ENCODE assay signal across 1 cellular context in the genomic region with DNA sequence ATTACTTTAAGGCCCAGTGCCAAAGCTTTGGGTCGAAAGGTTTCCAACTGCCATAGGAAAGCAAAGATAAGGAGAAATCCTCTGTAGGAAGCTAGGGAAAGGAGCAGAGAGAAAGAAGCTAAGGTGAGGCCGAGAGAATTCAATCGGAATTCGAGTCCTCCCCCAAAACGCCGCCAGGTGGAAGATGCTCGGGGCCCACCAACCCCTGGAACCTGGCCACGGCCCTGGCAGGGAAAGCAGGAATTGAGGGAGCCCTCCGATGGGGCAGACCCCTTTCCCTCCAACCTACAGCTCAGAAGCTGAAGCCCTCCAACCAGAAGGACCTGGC.
TF ChIP-seq lines count a peak whose summit lies in the region.

No MANE protein-coding gene starts in this region.

TF ChIP-seq in HCT116, 20 proteins besides CTCF, POLR2A, EP300 and RAD21:
- TF ChIP-seq EZH2phosphoT487 (IDR thresholded peaks at IDR 0.05; ENCODE audit: borderline replicate concordance) (no peak), EZH2 (IDR thresholded peaks at IDR 0.05) (no peak), ZFX (IDR thresholded peaks at IDR 0.05) (no peak), TCF7L2 (IDR thresholded peaks at IDR 0.05; ENCODE audit: borderline replicate concordance, extremely low read depth, insufficient read depth, insufficient read length) (no peak), ELF1 (IDR thresholded peaks at IDR 0.05; ENCODE audit: borderline replicate concordance, low read depth) (no peak), SRF (IDR thresholded peaks at IDR 0.05; ENCODE audit: low read depth) (no peak)
- TF ChIP-seq, protein P1, sequence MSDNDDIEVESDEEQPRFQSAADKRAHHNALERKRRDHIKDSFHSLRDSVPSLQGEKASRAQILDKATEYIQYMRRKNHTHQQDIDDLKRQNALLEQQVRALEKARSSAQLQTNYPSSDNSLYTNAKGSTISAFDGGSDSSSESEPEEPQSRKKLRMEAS (IDR thresholded peaks at IDR 0.05) = no peak
- TF ChIP-seq, protein P2, sequence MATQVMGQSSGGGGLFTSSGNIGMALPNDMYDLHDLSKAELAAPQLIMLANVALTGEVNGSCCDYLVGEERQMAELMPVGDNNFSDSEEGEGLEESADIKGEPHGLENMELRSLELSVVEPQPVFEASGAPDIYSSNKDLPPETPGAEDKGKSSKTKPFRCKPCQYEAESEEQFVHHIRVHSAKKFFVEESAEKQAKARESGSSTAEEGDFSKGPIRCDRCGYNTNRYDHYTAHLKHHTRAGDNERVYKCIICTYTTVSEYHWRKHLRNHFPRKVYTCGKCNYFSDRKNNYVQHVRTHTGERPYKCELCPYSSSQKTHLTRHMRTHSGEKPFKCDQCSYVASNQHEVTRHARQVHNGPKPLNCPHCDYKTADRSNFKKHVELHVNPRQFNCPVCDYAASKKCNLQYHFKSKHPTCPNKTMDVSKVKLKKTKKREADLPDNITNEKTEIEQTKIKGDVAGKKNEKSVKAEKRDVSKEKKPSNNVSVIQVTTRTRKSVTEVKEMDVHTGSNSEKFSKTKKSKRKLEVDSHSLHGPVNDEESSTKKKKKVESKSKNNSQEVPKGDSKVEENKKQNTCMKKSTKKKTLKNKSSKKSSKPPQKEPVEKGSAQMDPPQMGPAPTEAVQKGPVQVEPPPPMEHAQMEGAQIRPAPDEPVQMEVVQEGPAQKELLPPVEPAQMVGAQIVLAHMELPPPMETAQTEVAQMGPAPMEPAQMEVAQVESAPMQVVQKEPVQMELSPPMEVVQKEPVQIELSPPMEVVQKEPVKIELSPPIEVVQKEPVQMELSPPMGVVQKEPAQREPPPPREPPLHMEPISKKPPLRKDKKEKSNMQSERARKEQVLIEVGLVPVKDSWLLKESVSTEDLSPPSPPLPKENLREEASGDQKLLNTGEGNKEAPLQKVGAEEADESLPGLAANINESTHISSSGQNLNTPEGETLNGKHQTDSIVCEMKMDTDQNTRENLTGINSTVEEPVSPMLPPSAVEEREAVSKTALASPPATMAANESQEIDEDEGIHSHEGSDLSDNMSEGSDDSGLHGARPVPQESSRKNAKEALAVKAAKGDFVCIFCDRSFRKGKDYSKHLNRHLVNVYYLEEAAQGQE (IDR thresholded peaks at IDR 0.05; ENCODE audit: low read depth) = no peak
